In genomic region chr21:38590449-38590848, GRCh38 we compare ENCODE assay signal across 26 cellular contexts.
"Had no signal": no experiment of that assay in that cellular context is flagged by ENCODE, and none has a peak within 500 bp of the region (broad histone marks: within the 10 kb centered on the region; RNA-seq: fewer than 3 reads in every experiment).

No MANE protein-coding gene starts in this region.

- H3K36me3 ChIP-seq: colonic mucosa, esophagus muscularis mucosa, esophagus squamous epithelium, gastrocnemius medialis, gastroesophageal sphincter, heart left ventricle, heart right ventricle had no signal

- H3K27ac ChIP-seq: colonic mucosa, dorsolateral prefrontal cortex, epithelial cell of prostate, esophagus muscularis mucosa, esophagus squamous epithelium, foreskin keratinocyte, gastrocnemius medialis, gastroesophageal sphincter, heart left ventricle, heart right ventricle, hepatocyte had no signal

- DNase-seq: colonic mucosa; cortex of kidney; dermis blood vessel endothelial cell; dorsolateral prefrontal cortex; effector CD4-positive, alpha-beta T cell; effector CD8-positive, alpha-beta T cell; effector memory CD4-positive, alpha-beta T cell; effector memory CD8-positive, alpha-beta T cell; endodermal cell; erythroblast; esophagus squamous epithelium; foreskin fibroblast; foreskin keratinocyte; foreskin melanocyte; gastrocnemius medialis; glutamatergic neuron; heart left ventricle; heart right ventricle had no signal

- H3K27me3 ChIP-seq: colonic mucosa, esophagus squamous epithelium, gastrocnemius medialis, hepatocyte had no signal

- H3K4me3 ChIP-seq: colonic mucosa, coronary artery, dorsolateral prefrontal cortex, esophagus muscularis mucosa, esophagus squamous epithelium, gastrocnemius medialis, gastroesophageal sphincter, heart left ventricle, heart right ventricle, hepatocyte had no signal

- H3K4me1 ChIP-seq: colonic mucosa, esophagus muscularis mucosa, esophagus squamous epithelium, gastrocnemius medialis, gastroesophageal sphincter, heart left ventricle, heart right ventricle had no signal

- FAIRE-seq: endometrium, endothelial cell of umbilical vein, frontal cortex had no signal

- ATAC-seq: effector memory CD8-positive, alpha-beta T cell; foreskin keratinocyte; gastrocnemius medialis; heart left ventricle; heart right ventricle had no signal

- H3K9me3 ChIP-seq: colonic mucosa, esophagus muscularis mucosa, esophagus squamous epithelium, gastrocnemius medialis, gastroesophageal sphincter, heart left ventricle, heart right ventricle had no signal
